Comparison of ENCODE assay signal across 1 cellular context in the genomic region with DNA sequence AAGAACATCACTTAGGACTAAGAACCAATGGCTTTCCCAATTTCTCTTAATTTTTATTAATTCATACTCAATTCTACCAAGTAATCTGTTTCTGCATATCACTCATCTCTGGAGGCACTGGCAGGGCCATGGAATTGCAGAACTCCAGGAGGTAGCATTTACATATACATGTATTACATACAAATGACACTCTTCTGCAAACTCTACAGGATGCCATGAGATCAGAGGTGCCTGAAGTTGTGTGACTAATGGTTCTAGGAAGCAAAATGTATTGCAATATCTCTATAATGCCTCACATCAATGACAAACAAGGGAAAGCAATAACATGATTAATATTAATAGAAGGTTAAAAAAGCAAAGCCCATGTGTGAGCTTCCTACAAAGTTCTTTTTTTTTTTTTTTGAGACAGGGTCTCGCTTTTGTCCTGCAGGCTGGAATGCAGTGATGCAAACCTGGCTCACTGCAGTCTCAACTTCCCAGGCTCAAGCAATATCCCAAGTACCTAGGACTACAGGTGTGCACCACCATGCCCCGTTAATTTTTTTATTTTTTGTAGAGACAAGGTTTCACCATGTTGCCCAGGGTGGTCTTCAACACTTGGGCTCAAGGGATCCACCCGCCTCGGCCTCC.
TF ChIP-seq lines count a peak whose summit lies in the region.

No MANE protein-coding gene starts in this region.

TF ChIP-seq in WTC11, 78 proteins besides CTCF, POLR2A, EP300 and RAD21 (continued from another document):
- TF ChIP-seq, protein P1, sequence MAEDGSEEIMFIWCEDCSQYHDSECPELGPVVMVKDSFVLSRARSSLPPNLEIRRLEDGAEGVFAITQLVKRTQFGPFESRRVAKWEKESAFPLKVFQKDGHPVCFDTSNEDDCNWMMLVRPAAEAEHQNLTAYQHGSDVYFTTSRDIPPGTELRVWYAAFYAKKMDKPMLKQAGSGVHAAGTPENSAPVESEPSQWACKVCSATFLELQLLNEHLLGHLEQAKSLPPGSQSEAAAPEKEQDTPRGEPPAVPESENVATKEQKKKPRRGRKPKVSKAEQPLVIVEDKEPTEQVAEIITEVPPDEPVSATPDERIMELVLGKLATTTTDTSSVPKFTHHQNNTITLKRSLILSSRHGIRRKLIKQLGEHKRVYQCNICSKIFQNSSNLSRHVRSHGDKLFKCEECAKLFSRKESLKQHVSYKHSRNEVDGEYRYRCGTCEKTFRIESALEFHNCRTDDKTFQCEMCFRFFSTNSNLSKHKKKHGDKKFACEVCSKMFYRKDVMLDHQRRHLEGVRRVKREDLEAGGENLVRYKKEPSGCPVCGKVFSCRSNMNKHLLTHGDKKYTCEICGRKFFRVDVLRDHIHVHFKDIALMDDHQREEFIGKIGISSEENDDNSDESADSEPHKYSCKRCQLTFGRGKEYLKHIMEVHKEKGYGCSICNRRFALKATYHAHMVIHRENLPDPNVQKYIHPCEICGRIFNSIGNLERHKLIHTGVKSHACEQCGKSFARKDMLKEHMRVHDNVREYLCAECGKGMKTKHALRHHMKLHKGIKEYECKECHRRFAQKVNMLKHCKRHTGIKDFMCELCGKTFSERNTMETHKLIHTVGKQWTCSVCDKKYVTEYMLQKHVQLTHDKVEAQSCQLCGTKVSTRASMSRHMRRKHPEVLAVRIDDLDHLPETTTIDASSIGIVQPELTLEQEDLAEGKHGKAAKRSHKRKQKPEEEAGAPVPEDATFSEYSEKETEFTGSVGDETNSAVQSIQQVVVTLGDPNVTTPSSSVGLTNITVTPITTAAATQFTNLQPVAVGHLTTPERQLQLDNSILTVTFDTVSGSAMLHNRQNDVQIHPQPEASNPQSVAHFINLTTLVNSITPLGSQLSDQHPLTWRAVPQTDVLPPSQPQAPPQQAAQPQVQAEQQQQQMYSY (CRISPR knock-in tag; IDR thresholded peaks at IDR 0.05), result no peak
- TF ChIP-seq, protein P2, sequence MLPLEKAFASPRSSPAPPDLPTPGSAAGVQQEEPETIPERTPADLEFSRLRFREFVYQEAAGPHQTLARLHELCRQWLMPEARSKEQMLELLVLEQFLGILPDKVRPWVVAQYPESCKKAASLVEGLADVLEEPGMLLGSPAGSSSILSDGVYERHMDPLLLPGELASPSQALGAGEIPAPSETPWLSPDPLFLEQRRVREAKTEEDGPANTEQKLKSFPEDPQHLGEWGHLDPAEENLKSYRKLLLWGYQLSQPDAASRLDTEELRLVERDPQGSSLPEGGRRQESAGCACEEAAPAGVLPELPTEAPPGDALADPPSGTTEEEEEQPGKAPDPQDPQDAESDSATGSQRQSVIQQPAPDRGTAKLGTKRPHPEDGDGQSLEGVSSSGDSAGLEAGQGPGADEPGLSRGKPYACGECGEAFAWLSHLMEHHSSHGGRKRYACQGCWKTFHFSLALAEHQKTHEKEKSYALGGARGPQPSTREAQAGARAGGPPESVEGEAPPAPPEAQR (CRISPR knock-in tag; IDR thresholded peaks at IDR 0.05), result no peak
- TF ChIP-seq JAZF1 (CRISPR knock-in tag; IDR thresholded peaks at IDR 0.05) (no peak), AFF4 (CRISPR knock-in tag; IDR thresholded peaks at IDR 0.05; ENCODE audit: borderline replicate concordance) (no peak), PRRX2 (CRISPR knock-in tag; IDR thresholded peaks at IDR 0.05) (no peak), ZNF138 (CRISPR knock-in tag; conservative IDR thresholded peaks at IDR 0.05) (no peak), MXD4 (CRISPR knock-in tag; IDR thresholded peaks at IDR 0.05; ENCODE audit: borderline replicate concordance) (no peak), ZNF121 (CRISPR knock-in tag; IDR thresholded peaks at IDR 0.05) (no peak), ZNF396 (CRISPR knock-in tag; IDR thresholded peaks at IDR 0.05; ENCODE audit: borderline replicate concordance) (no peak)
- TF ChIP-seq, protein P3, sequence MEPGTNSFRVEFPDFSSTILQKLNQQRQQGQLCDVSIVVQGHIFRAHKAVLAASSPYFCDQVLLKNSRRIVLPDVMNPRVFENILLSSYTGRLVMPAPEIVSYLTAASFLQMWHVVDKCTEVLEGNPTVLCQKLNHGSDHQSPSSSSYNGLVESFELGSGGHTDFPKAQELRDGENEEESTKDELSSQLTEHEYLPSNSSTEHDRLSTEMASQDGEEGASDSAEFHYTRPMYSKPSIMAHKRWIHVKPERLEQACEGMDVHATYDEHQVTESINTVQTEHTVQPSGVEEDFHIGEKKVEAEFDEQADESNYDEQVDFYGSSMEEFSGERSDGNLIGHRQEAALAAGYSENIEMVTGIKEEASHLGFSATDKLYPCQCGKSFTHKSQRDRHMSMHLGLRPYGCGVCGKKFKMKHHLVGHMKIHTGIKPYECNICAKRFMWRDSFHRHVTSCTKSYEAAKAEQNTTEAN (CRISPR knock-in tag; IDR thresholded peaks at IDR 0.05), result no peak
- TF ChIP-seq, protein P4, sequence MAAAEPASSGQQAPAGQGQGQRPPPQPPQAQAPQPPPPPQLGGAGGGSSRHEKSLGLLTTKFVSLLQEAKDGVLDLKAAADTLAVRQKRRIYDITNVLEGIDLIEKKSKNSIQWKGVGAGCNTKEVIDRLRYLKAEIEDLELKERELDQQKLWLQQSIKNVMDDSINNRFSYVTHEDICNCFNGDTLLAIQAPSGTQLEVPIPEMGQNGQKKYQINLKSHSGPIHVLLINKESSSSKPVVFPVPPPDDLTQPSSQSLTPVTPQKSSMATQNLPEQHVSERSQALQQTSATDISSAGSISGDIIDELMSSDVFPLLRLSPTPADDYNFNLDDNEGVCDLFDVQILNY (CRISPR knock-in tag; IDR thresholded peaks at IDR 0.05), result no peak
